8 cellular contexts compared by ENCODE assay signal in genomic region chr1:234844479-234845031, GRCh38.
A peak's percentile ranks its signal among the peaks of the same experiment; 100 is the strongest.
DNase-seq lines count a peak whose midpoint lies in the region; ATAC-seq and TF ChIP-seq lines count a peak whose summit lies in the region.
"Had no signal": no experiment of that assay in that cellular context is flagged by ENCODE, and none has a peak within 500 bp of the region (broad histone marks: within the 10 kb centered on the region; RNA-seq: fewer than 3 reads in every experiment).

No MANE protein-coding gene starts in this region.

- TF ChIP-seq CTCF in neutrophil (IDR thresholded peaks at IDR 0.05): no peak

- peaks cover 93% of the 10 kb centered on the region for H3K4me1 Mint-ChIP-seq in activated naive CD8-positive, alpha-beta T cell treated with anti-CD3 and anti-CD28 coated beads, Interleukin-2, amount 50 U/mL, for 24 hours

- peaks cover 4% of the 10 kb centered on the region for H3K27me3 Mint-ChIP-seq in activated naive CD8-positive, alpha-beta T cell treated with anti-CD3 and anti-CD28 coated beads, Interleukin-2, amount 50 U/mL, for 24 hours

- H3K27ac ChIP-seq in neutrophil: peak overlapping the region; percentile 93

- no peak for ATAC-seq in activated naive CD8-positive, alpha-beta T cell treated with anti-CD3 and anti-CD28 coated beads, Interleukin-2, amount 50 U/mL, for 24 hours
- no peak for ATAC-seq in HG02973 (IDR thresholded peaks at IDR 0.05; ENCODE audit: unreplicated experiment)

- H3K36me3 ChIP-seq in neutrophil: no peaks in the 10 kb centered on the region

- peak overlapping the region; percentile 60 for H3K4me3 Mint-ChIP-seq in activated naive CD8-positive, alpha-beta T cell treated with anti-CD3 and anti-CD28 coated beads, Interleukin-2, amount 50 U/mL, for 24 hours

- H3K4me1 ChIP-seq in neutrophil (ENCODE audit: control insufficient read depth in 1 of 2, insufficient read depth in 1 of 2, low read depth in 1 of 2, low read length in 1 of 2): peaks cover 80 to 81% of the 10 kb centered on the region in 2 experiments

- H3K36me3 Mint-ChIP-seq in activated naive CD8-positive, alpha-beta T cell treated with anti-CD3 and anti-CD28 coated beads, Interleukin-2, amount 50 U/mL, for 24 hours (ENCODE audit: low read depth): peaks cover 2% of the 10 kb centered on the region

- peak overlapping the region; percentile 97 for H3K27ac Mint-ChIP-seq in activated naive CD8-positive, alpha-beta T cell treated with anti-CD3 and anti-CD28 coated beads, Interleukin-2, amount 50 U/mL, for 24 hours

- no peaks in the 10 kb centered on the region for H3K9me3 ChIP-seq in neutrophil

- no peaks in the 10 kb centered on the region for H3K9me3 Mint-ChIP-seq in activated naive CD8-positive, alpha-beta T cell treated with anti-CD3 and anti-CD28 coated beads, Interleukin-2, amount 50 U/mL, for 24 hours

- H3K4me3 ChIP-seq in GM08714 (ENCODE audit: low read length): peak overlapping the region; percentile 19
- peak overlapping the region; percentile 7 to 30 for H3K4me3 ChIP-seq in neutrophil (ENCODE audit: low read depth in 1 of 2, low read length in 1 of 2)
- H3K4me3 ChIP-seq: lung had no signal

- no peaks in the 10 kb centered on the region for H3K27me3 ChIP-seq in neutrophil

- peak; percentile 30 to 44 for DNase-seq in Kasumi-1 (lab: John Stamatoyannopoulos, UW)
- DNase-seq in activated naive CD8-positive, alpha-beta T cell treated with anti-CD3 and anti-CD28 coated beads, Interleukin-2, amount 50 U/mL, for 24 hours: no peak
- DNase-seq in GOT3 (lab: John Stamatoyannopoulos, UW): no peak
- no peak for DNase-seq in midbrain (lab: John Stamatoyannopoulos, UW)

Comparison
In these comparisons a context has a peak if more than half of its experiments do, and no peak if none do; other contexts are left out.
1. DNase-seq: peak in Kasumi-1 (2 of 2); none in activated naive CD8-positive, alpha-beta T cell treated with anti-CD3 and anti-CD28 coated beads, Interleukin-2, amount 50 U/mL, for 24 hours (single experiment), GOT3 (single experiment) and midbrain (single experiment).